ENCODE assay signal across 11 cellular contexts in genomic region chr19:45171211-45171623, GRCh38. TPM values are rescaled to one million over a fixed set of nuclear protein-coding genes. Genes with fewer than 3 reads are reported as not detected.
DNase-seq lines count a peak whose midpoint lies in the region; ATAC-seq and TF ChIP-seq lines count a peak whose summit lies in the region.
"Had no signal": no experiment of that assay in that cellular context is flagged by ENCODE, and none has a peak within 500 bp of the region (broad histone marks: within the 10 kb centered on the region; RNA-seq: fewer than 3 reads in every experiment).

No MANE protein-coding gene starts in this region.

- peak; percentile 37 for DNase-seq in activated gamma-delta T cell treated with Interleukin-2 at 50 U/mL for 16 hours
- no peak for DNase-seq in activated gamma-delta T cell (lab: John Stamatoyannopoulos, UW)
- peak; percentile 41 to 80 for DNase-seq in lung microvascular endothelial cell (ENCODE audit: low read depth in 2 of 2)
- no peak for DNase-seq in vagina (ENCODE audit: extremely low spot score in 2 of 2)
- DNase-seq in NK-92 treated with Interleukin-12 subunit alpha and Interleukin-12 subunit beta, amount 100 ng/mL, for 24 hours (lab: John Stamatoyannopoulos, UW), result no peak
- DNase-seq in NCI-H1694 (lab: John Stamatoyannopoulos, UW), result no peak
- DNase-seq: transverse colon had no signal

- no peak for TF ChIP-seq POLR2A in vagina (IDR thresholded peaks at IDR 0.05)

- no peaks in the 10 kb centered on the region for H3K9me3 ChIP-seq in vagina
- H3K9me3 ChIP-seq: transverse colon had no signal

- H3K27me3 ChIP-seq in vagina, result no peaks in the 10 kb centered on the region
- H3K27me3 ChIP-seq: transverse colon had no signal

- intact Hi-C loops in vagina (cut with DNase I), result no loop called here

- H3K4me3 ChIP-seq in vagina, result no peak overlapping the region
- H3K4me3 ChIP-seq: transverse colon had no signal

- H3K27ac ChIP-seq in vagina, result peak overlapping the region; percentile 9

- H3K4me1 ChIP-seq in vagina, result peaks cover 22% of the 10 kb centered on the region

- peak overlapping the region; percentile 77 for H3K4me3 Mint-ChIP-seq in activated naive CD8-positive, alpha-beta T cell

- H3K27ac Mint-ChIP-seq in activated naive CD8-positive, alpha-beta T cell, result peak overlapping the region; percentile 94

- peaks cover 37% of the 10 kb centered on the region for H3K4me1 Mint-ChIP-seq in activated naive CD8-positive, alpha-beta T cell (ENCODE audit: low read depth)

- H3K9me3 Mint-ChIP-seq in activated naive CD8-positive, alpha-beta T cell (ENCODE audit: low read depth), result no peaks in the 10 kb centered on the region

- H3K36me3 Mint-ChIP-seq in activated naive CD8-positive, alpha-beta T cell, result no peaks in the 10 kb centered on the region

- H3K36me3 ChIP-seq in vagina, result no peaks in the 10 kb centered on the region
- H3K36me3 ChIP-seq: transverse colon had no signal

- no peaks in the 10 kb centered on the region for H3K27me3 Mint-ChIP-seq in activated naive CD8-positive, alpha-beta T cell

- TF ChIP-seq CTCF in vagina (IDR thresholded peaks at IDR 0.05), result no peak

- ATAC-seq in GM21723 (IDR thresholded peaks at IDR 0.05; ENCODE audit: unreplicated experiment), result no peak

RNA-seq across cellular contexts. Expression of gene TRAPPC6A, which starts 6.8 kb away (rescaled TPM):
- total RNA-seq in lung microvascular endothelial cell (22.9 and 36.1 TPM in 2 replicates), vagina (28.7 TPM)

RNA-seq across cellular contexts. Expression of gene BLOC1S3, which starts 7.4 kb away (rescaled TPM):
- total RNA-seq in lung microvascular endothelial cell (2.0 and 3.8 TPM in 2 replicates), vagina (12.5 TPM)

RNA-seq across cellular contexts. Expression of gene NKPD1, which starts 10.4 kb away (rescaled TPM):
- total RNA-seq in lung microvascular endothelial cell (0.20 and 0.22 TPM in 2 replicates), vagina (14.0 TPM)
- total RNA-seq: epithelial cell of proximal tubule, liver had no signal

Comparison
In these comparisons a context has a peak if more than half of its experiments do, and no peak if none do; other contexts are left out.
1. DNase-seq: peak in activated gamma-delta T cell treated with Interleukin-2 at 50 U/mL for 16 hours (single experiment) and lung microvascular endothelial cell (2 of 2); none in activated gamma-delta T cell (single experiment), vagina (0 of 2), NK-92 treated with Interleukin-12 subunit alpha and Interleukin-12 subunit beta, amount 100 ng/mL, for 24 hours (single experiment) and NCI-H1694 (single experiment).
2. RNA of gene NKPD1, which starts 10.4 kb away (total RNA-seq): 14.0 TPM in vagina (single experiment); 0.20 to 0.22 TPM in lung microvascular endothelial cell; every median in the first group is over 10 times any median in the second.